Comparison of ENCODE assay signal across 29 cellular contexts in the genomic region with DNA sequence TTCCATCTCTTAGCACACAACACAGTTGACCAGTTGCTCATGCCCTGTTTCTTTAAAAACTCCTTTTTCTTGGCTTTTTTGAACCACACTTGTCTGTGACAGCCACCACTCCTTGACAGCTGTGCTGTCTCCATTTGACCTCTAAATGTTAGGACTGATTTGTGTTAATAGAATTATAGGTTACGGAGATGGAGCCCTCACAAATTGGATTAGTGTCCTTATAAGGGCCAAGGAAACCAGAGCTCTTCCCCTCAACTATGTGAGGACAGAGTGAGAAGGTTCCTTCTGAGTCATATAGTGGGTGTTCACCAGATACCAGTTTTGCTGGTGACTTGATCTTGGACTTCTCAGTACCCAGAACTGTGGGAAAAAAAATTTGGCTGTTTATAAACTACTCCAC.
"Had no signal": no experiment of that assay in that cellular context is flagged by ENCODE, and none has a peak within 500 bp of the region (broad histone marks: within the 10 kb centered on the region; RNA-seq: fewer than 3 reads in every experiment).

No MANE protein-coding gene starts in this region.

- H3K27ac ChIP-seq: adrenal gland, body of pancreas, PC-9, SK-N-MC had no signal

- H3K4me1 ChIP-seq: adrenal gland, body of pancreas had no signal

- ATAC-seq: activated CD4-positive, alpha-beta T cell treated with anti-CD3 and anti-CD28 coated beads for 36 hours; activated CD4-positive, CD25-positive, alpha-beta regulatory T cell treated with anti-CD3 and anti-CD28 coated beads, Interleukin-2, amount 50 U/mL, for 24 hours; activated CD8-positive, alpha-beta T cell treated with anti-CD3 and anti-CD28 coated beads, Interleukin-2, amount 10 ng/mL, durations not matched to agents 7 days and 5 days; activated naive CD4-positive, alpha-beta T cell treated with anti-CD3 and anti-CD28 coated beads, Interleukin-2, amount 50 U/mL, for 72 hours; body of pancreas; WTC11 had no signal

- H3K36me3 ChIP-seq: adrenal gland had no signal

- H3K27me3 ChIP-seq: adrenal gland, body of pancreas had no signal

- FAIRE-seq: astrocyte, RCC 7860 had no signal

- H3K4me3 ChIP-seq: adrenal gland, body of pancreas, PC-9, SK-N-MC had no signal

- DNase-seq: activated CD4-positive, alpha-beta T cell treated with anti-CD3 and anti-CD28 coated beads for 36 hours; activated CD4-positive, alpha-beta T cell treated with anti-CD3 and anti-CD28 coated beads, Interleukin-2, amount 10 ng/mL, durations not matched to agents 7 days and 5 days; activated CD4-positive, alpha-beta T cell treated with anti-CD3 and anti-CD28 coated beads, Interleukin-2, amount 50 U/mL, for 48 hours; activated CD8-positive, alpha-beta T cell treated with anti-CD3 and anti-CD28 coated beads, Interleukin-2, amount 10 ng/mL, durations not matched to agents 7 days and 5 days; activated gamma-delta T cell treated with Interleukin-2 at 50 U/mL for 16 hours; activated naive CD4-positive, alpha-beta T cell treated with anti-CD3 and anti-CD28 coated beads for 36 hours; activated T-cell treated with anti-CD3 and anti-CD28 coated beads, Interleukin-2, amount 50 U/mL, for 24 hours; adrenal gland; body of pancreas; central memory CD4-positive, alpha-beta T cell; Kasumi-1; KG1; NCI-H1092 treated with DMSO at 0.1 percent for 48 hours; NCI-H1417; NCI-H187 treated with DMSO at 0.1 percent for 48 hours; NCI-H2081; NCI-H226; NCI-H446 treated with DMSO at 0.1 percent for 48 hours; NCI-H524; NCI-H69; NK-92 treated with Interleukin-12 subunit alpha and Interleukin-12 subunit beta, amount 100 ng/mL, for 24 hours; PC-9; Right ventricle myocardium superior had no signal

- H3K9me3 ChIP-seq: adrenal gland, body of pancreas had no signal
